Comparison of ENCODE assay signal across 9 cellular contexts in genomic region chr17:35740997-35741931, GRCh38. TPM values are rescaled to one million over a fixed set of nuclear protein-coding genes. Genes with fewer than 3 reads are reported as not detected.
DNase-seq lines count a peak whose midpoint lies in the region; ATAC-seq, FAIRE-seq and TF ChIP-seq lines count a peak whose summit lies in the region.
"Had no signal": no experiment of that assay in that cellular context is flagged by ENCODE, and none has a peak within 500 bp of the region (broad histone marks: within the 10 kb centered on the region; RNA-seq: fewer than 3 reads in every experiment).

No MANE protein-coding gene starts in this region.

- peak in 2 of 12 donors; percentile 3 to 7 for TF ChIP-seq CTCF in heart left ventricle (IDR thresholded peaks at IDR 0.05)
- no peak for TF ChIP-seq CTCF in D721Med (IDR thresholded peaks at IDR 0.05; ENCODE audit: insufficient read depth, missing control alignments)
- TF ChIP-seq CTCF in transverse colon (IDR thresholded peaks at IDR 0.05) = no peak

- WGBS in heart left ventricle, 4 donors = 13 to 23% (median 17%) methylated on average over 48 to 73 of the region's 73 CpGs
- 33% methylated on average over 3 to 55 of the region's 73 CpGs for WGBS in transverse colon (ENCODE audit: low coverage in 1 of 2), 2 donors

- H3K9me3 ChIP-seq in heart left ventricle (no peaks in the 10 kb centered on the region), transverse colon (no peaks in the 10 kb centered on the region)

- no peak for TF ChIP-seq POLR2A in heart left ventricle (IDR thresholded peaks at IDR 0.05)
- no peak for TF ChIP-seq POLR2A in transverse colon (IDR thresholded peaks at IDR 0.05)

- peaks cover 0 to 38% (median 12%) of the 10 kb centered on the region in 9 donors for H3K27me3 ChIP-seq in heart left ventricle
- peaks cover 43% of the 10 kb centered on the region for H3K27me3 ChIP-seq in transverse colon

- H3K36me3 ChIP-seq in heart left ventricle = no peaks in the 10 kb centered on the region
- H3K36me3 ChIP-seq in transverse colon = no peaks in the 10 kb centered on the region

- H3K4me1 ChIP-seq in heart left ventricle (peaks cover 0 to 12% (median 6%) of the 10 kb centered on the region in 12 donors), transverse colon (peaks cover 0 to 7% (median 5%) of the 10 kb centered on the region in 4 donors)

- ATAC-seq in SK-N-SH treated with all-trans-retinoic acid at 6 μM for 48 hours (peak; percentile 5; the same call in 1 of the 3 replicates), heart left ventricle (peak in 3 of 4 donors; percentile 44 to 65 (median 52))

- in situ Hi-C loops in transverse colon (cut with MboI; ENCODE audit: low pct_ligation_motif_present in 1 of 4, low pct_unique_long_range_greater_than_20kb in 1 of 4, low sequenced_read_pairs in 3 of 4) = loop anchor here (10.0 to 25.0 kb wide), 4 partner anchors 129 to 604 kb away; partner anchors contain the start of genes NLE1 (in 1 of the 4) and UNC45B (in 1 of the 4)

- peak; percentile 16 for DNase-seq in NCI-H1105 treated with DMSO at 0.1 percent for 48 hours (lab: John Stamatoyannopoulos, UW)
- no peak for DNase-seq in NCI-H1105 (lab: John Stamatoyannopoulos, UW)
- no peak for DNase-seq in heart left ventricle
- peak; percentile 47 for DNase-seq in retina
- DNase-seq in NCI-H2227 (lab: John Stamatoyannopoulos, UW; ENCODE audit: unreplicated experiment) = no peak
- DNase-seq in D721Med (ENCODE audit: insufficient read length, low spot score) = no peak
- DNase-seq in transverse colon = no peak

- no peak for FAIRE-seq in D721Med (lab: Jason Lieb, UNC)
- FAIRE-seq: islet of Langerhans had no signal

- intact Hi-C loops in heart left ventricle (cut with DNase I) = loop anchor here in 5 of 10 donors (5.0 to 10.0 kb wide), 5 partner anchors 76 to 576 kb away; no protein-coding TSS in a partner anchor
- intact Hi-C loops in transverse colon (cut with DNase I; ENCODE audit: low total_unique reads) = loop anchor here (10.0 kb wide), 2 partner anchors 46 to 126 kb away; no protein-coding TSS in a partner anchor

- H3K27ac ChIP-seq in heart left ventricle = no peak overlapping the region
- no peak overlapping the region for H3K27ac ChIP-seq in transverse colon

- peak overlapping the region in 9 of 12 donors; percentile 11 to 35 (median 28) for H3K4me3 ChIP-seq in heart left ventricle
- H3K4me3 ChIP-seq in transverse colon = peak overlapping the region in 1 of 4 donors; percentile 19

- no peak for TF ChIP-seq EP300 in transverse colon (IDR thresholded peaks at IDR 0.05; ENCODE audit: low read depth)

TF ChIP-seq in SK-N-SH treated with all-trans-retinoic acid at 6 μM for 48 hours, 23 proteins besides CTCF, POLR2A, EP300 and RAD21:
- TF ChIP-seq ESRRG (CRISPR knock-in tag; IDR thresholded peaks at IDR 0.05) (no peak), ZFP30 (CRISPR knock-in tag; IDR thresholded peaks at IDR 0.05) (no peak), ZFP3 (CRISPR knock-in tag; IDR thresholded peaks at IDR 0.05) (no peak), CSRNP3 (CRISPR knock-in tag; IDR thresholded peaks at IDR 0.05) (no peak), RARB (CRISPR knock-in tag; IDR thresholded peaks at IDR 0.05) (no peak), BACH2 (CRISPR knock-in tag; IDR thresholded peaks at IDR 0.05; ENCODE audit: borderline replicate concordance) (no peak), TOX (CRISPR knock-in tag; IDR thresholded peaks at IDR 0.05; ENCODE audit: borderline replicate concordance) (no peak), ZNF70 (CRISPR knock-in tag; IDR thresholded peaks at IDR 0.05) (no peak), ZC3H10 (CRISPR knock-in tag; IDR thresholded peaks at IDR 0.05) (no peak), ZNF8 (CRISPR knock-in tag; IDR thresholded peaks at IDR 0.05) (no peak), POU6F1 (CRISPR knock-in tag; IDR thresholded peaks at IDR 0.05; ENCODE audit: borderline replicate concordance, low read depth) (no peak), ARNTL (CRISPR knock-in tag; IDR thresholded peaks at IDR 0.05; ENCODE audit: borderline replicate concordance, low read depth) (no peak), PPARA (CRISPR knock-in tag; IDR thresholded peaks at IDR 0.05; ENCODE audit: borderline replicate concordance) (no peak), SNAI2 (CRISPR knock-in tag; IDR thresholded peaks at IDR 0.05) (no peak), CREB5 (CRISPR knock-in tag; IDR thresholded peaks at IDR 0.05; ENCODE audit: low read depth) (no peak), ZNF565 (CRISPR knock-in tag; conservative IDR thresholded peaks at IDR 0.05; ENCODE audit: low read depth) (no peak)

RNA-seq across cellular contexts. Expression of gene RASL10B, which starts 9.8 kb away (rescaled TPM):
- 10 to 100 TPM in 5 of 9 donors, 1 to 10 TPM in 4; 8.2 to 78.7 (median 13.0) TPM for total RNA-seq in heart left ventricle
- 10 to 100 TPM in 1 of 2 donors, 1 to 10 TPM in 1; 7.6 to 12.2 TPM for polyA plus RNA-seq in heart left ventricle
- 1 to 10 TPM in 2 of 4 donors, under 1 TPM in 2; 0.41 to 1.6 (median 1.1) TPM for total RNA-seq in transverse colon

RNA-seq across cellular contexts. Expression of gene GAS2L2, which starts 11.8 kb away (rescaled TPM):
- total RNA-seq in heart left ventricle = under 1 TPM in 4 of 9 donors, not detected in 5; 0.10 to 0.28 (median 0.12) TPM
- polyA plus RNA-seq in heart left ventricle = under 1 TPM in 1 of 2 donors, not detected in 1; 0.06 TPM
- not detected for total RNA-seq in transverse colon

RNA-seq across cellular contexts. Expression of gene C17orf50, which starts 19.4 kb away (rescaled TPM):
- total RNA-seq in heart left ventricle (not detected), transverse colon (not detected)
- polyA plus RNA-seq in heart left ventricle = under 1 TPM in 1 of 2 donors, not detected in 1; 0.19 TPM

RNA-seq across cellular contexts. Expression of gene MMP28, which starts 54.2 kb away (rescaled TPM):
- total RNA-seq in heart left ventricle (10 to 100 TPM in 1 of 9 donors, 1 to 10 TPM in 7, under 1 TPM in 1; 0.83 to 10.2 (median 2.2) TPM), transverse colon (100 to 1,000 TPM; 104 to 368 (median 128) TPM)
- polyA plus RNA-seq in heart left ventricle = 1 to 10 TPM; 3.4 to 4.4 TPM

Comparison
In these comparisons a context has a peak if more than half of its experiments do, and no peak if none do; other contexts are left out.
1. DNase-seq: peak in NCI-H1105 treated with DMSO at 0.1 percent for 48 hours (single experiment) and retina (single experiment); none in NCI-H1105 (single experiment), heart left ventricle (0 of 5), NCI-H2227 (single experiment), D721Med (single experiment) and transverse colon (single experiment).